ENCODE assay signal across 18 cellular contexts in genomic region chr15:90789496-90789895, GRCh38.
"Had no signal": no experiment of that assay in that cellular context is flagged by ENCODE, and none has a peak within 500 bp of the region (broad histone marks: within the 10 kb centered on the region; RNA-seq: fewer than 3 reads in every experiment).

No MANE protein-coding gene starts in this region.

- H3K27ac Mint-ChIP-seq: activated B cell treated with CpG ODN at 0.5 μM for 24 hours; activated CD8-positive, alpha-beta T cell treated with anti-CD3 and anti-CD28 coated beads for 36 hours; activated naive CD8-positive, alpha-beta T cell treated with anti-CD3 and anti-CD28 coated beads for 36 hours; activated T-cell treated with anti-CD3 and anti-CD28 coated beads, Interleukin-2, amount 50 U/mL, for 72 hours; naive thymus-derived CD4-positive, alpha-beta T cell; stimulated activated naive B cell treated with anti-CD40 and anti-IgM and Interleukin-4, amounts not matched to agents 10 μg/mL and 1 μg/mL and 100 μg/mL, for 72 hours; T-helper 17 cell; type B pancreatic cell had no signal

- H3K79me2 ChIP-seq: parathyroid adenoma had no signal

- H3K4me1 Mint-ChIP-seq: activated naive CD8-positive, alpha-beta T cell treated with anti-CD3 and anti-CD28 coated beads for 36 hours; T-helper 17 cell had no signal

- H3K9ac ChIP-seq: parathyroid adenoma had no signal

- H3K9me3 ChIP-seq: gastrocnemius medialis, heart left ventricle, sigmoid colon had no signal

- H3K4me3 Mint-ChIP-seq: activated B cell treated with CpG ODN at 0.5 μM for 24 hours; activated CD8-positive, alpha-beta T cell treated with anti-CD3 and anti-CD28 coated beads for 36 hours; activated naive CD8-positive, alpha-beta T cell treated with anti-CD3 and anti-CD28 coated beads for 36 hours; activated T-cell treated with anti-CD3 and anti-CD28 coated beads, Interleukin-2, amount 50 U/mL, for 72 hours; naive thymus-derived CD4-positive, alpha-beta T cell; stimulated activated naive B cell treated with anti-CD40 and anti-IgM and Interleukin-4, amounts not matched to agents 10 μg/mL and 1 μg/mL and 100 μg/mL, for 72 hours; T-helper 17 cell; type B pancreatic cell had no signal

- H3K9me3 Mint-ChIP-seq: activated B cell treated with CpG ODN at 0.5 μM for 24 hours; activated CD8-positive, alpha-beta T cell treated with anti-CD3 and anti-CD28 coated beads for 36 hours; activated naive CD8-positive, alpha-beta T cell treated with anti-CD3 and anti-CD28 coated beads for 36 hours; activated T-cell treated with anti-CD3 and anti-CD28 coated beads, Interleukin-2, amount 50 U/mL, for 72 hours; naive thymus-derived CD4-positive, alpha-beta T cell; stimulated activated naive B cell treated with anti-CD40 and anti-IgM and Interleukin-4, amounts not matched to agents 10 μg/mL and 1 μg/mL and 100 μg/mL, for 72 hours; type B pancreatic cell had no signal

- H3K36me3 ChIP-seq: gastrocnemius medialis, sigmoid colon had no signal

- H3K27ac ChIP-seq: gastrocnemius medialis, heart left ventricle, parathyroid adenoma, sigmoid colon had no signal

- H2AFZ ChIP-seq: parathyroid adenoma had no signal

- FAIRE-seq: bronchial epithelial cell, TTC549 had no signal

- H3K27me3 Mint-ChIP-seq: activated B cell treated with CpG ODN at 0.5 μM for 24 hours; activated CD8-positive, alpha-beta T cell treated with anti-CD3 and anti-CD28 coated beads for 36 hours; activated naive CD8-positive, alpha-beta T cell treated with anti-CD3 and anti-CD28 coated beads for 36 hours; naive thymus-derived CD4-positive, alpha-beta T cell; stimulated activated naive B cell treated with anti-CD40 and anti-IgM and Interleukin-4, amounts not matched to agents 10 μg/mL and 1 μg/mL and 100 μg/mL, for 72 hours; T-helper 17 cell; type B pancreatic cell had no signal

- ATAC-seq: activated CD8-positive, alpha-beta T cell treated with anti-CD3 and anti-CD28 coated beads for 36 hours; activated T-cell treated with anti-CD3 and anti-CD28 coated beads, Interleukin-2, amount 50 U/mL, for 72 hours; heart left ventricle; left colon; naive thymus-derived CD4-positive, alpha-beta T cell; stimulated activated naive B cell treated with anti-CD40 and anti-IgM and Interleukin-4, amounts not matched to agents 10 μg/mL and 1 μg/mL and 100 μg/mL, for 72 hours; T-helper 17 cell had no signal

- H3K4me1 ChIP-seq: gastrocnemius medialis, heart left ventricle, parathyroid adenoma, sigmoid colon had no signal

- H3K27me3 ChIP-seq: gastrocnemius medialis, heart left ventricle, sigmoid colon had no signal

- DNase-seq: activated B cell treated with CpG ODN at 0.5 μM for 24 hours; activated CD4-positive, alpha-beta T cell treated with anti-CD3 and anti-CD28 coated beads for 48 hours; activated CD8-positive, alpha-beta memory T cell treated with anti-CD3 and anti-CD28 coated beads, Interleukin-2, amount 50 U/mL, for 4 hours; activated CD8-positive, alpha-beta T cell treated with anti-CD3 and anti-CD28 coated beads for 36 hours; activated naive CD8-positive, alpha-beta T cell treated with anti-CD3 and anti-CD28 coated beads for 36 hours; activated T-cell treated with anti-CD3 and anti-CD28 coated beads, Interleukin-2, amount 50 U/mL, for 72 hours; gastrocnemius medialis; heart left ventricle; left colon; naive thymus-derived CD4-positive, alpha-beta T cell; sigmoid colon; stimulated activated CD4-positive, alpha-beta T cell treated with anti-CD3 and anti-CD28 coated beads, Interleukin-2, amount 100 ng/mL, for 48 hours; stimulated activated naive B cell treated with anti-CD40 and anti-IgM and Interleukin-4, amounts not matched to agents 10 μg/mL and 1 μg/mL and 100 μg/mL, for 72 hours; T-helper 17 cell had no signal

- H3K4me3 ChIP-seq: gastrocnemius medialis, heart left ventricle, sigmoid colon had no signal
